In genomic region chr20:1777476-1777820, GRCh38 we compare ENCODE assay signal across 9 cellular contexts.
A peak's percentile ranks its signal among the peaks of the same experiment; 100 is the strongest.
DNase-seq lines count a peak whose midpoint lies in the region; ATAC-seq, FAIRE-seq and TF ChIP-seq lines count a peak whose summit lies in the region.
"Had no signal": no experiment of that assay in that cellular context is flagged by ENCODE, and none has a peak within 500 bp of the region (broad histone marks: within the 10 kb centered on the region; RNA-seq: fewer than 3 reads in every experiment).

No MANE protein-coding gene starts in this region.

- in situ Hi-C loops in GM12878 (cut with MboI): no loop called here

- H3K9ac ChIP-seq in GM12878 (ENCODE audit: control insufficient read depth, insufficient read depth, low read length): no peak overlapping the region

- H4K20me1 ChIP-seq in GM12878 (ENCODE audit: control insufficient read depth, insufficient read depth): no peaks in the 10 kb centered on the region

- POLR2A ChIA-PET in GM12878 (lab: Charles Lee): interaction anchor here (0.5 to 1.0 kb wide), 4 partner anchors 177 to 310 kb away, joined by 3 to 5 read pairs (median 4); no protein-coding TSS in a partner anchor
- POLR2A ChIA-PET in GM10248 (lab: Yijun Ruan, JAX): no interaction called here

- no peaks in the 10 kb centered on the region for H3K9me3 ChIP-seq in GM12878 (replicated peaks; ENCODE audit: control insufficient read depth, insufficient read depth, low read length)

- peak overlapping the region in 1 of 7 donors; percentile 17 for H3K27ac Mint-ChIP-seq in CD14-positive monocyte
- H3K27ac Mint-ChIP-seq in nephron progenitor cell: no peak overlapping the region

- H3K79me2 ChIP-seq in GM12878 (ENCODE audit: control insufficient read depth, insufficient read depth, low read length): no peaks in the 10 kb centered on the region

- no peaks in the 10 kb centered on the region for H3K36me3 Mint-ChIP-seq in CD14-positive monocyte
- H3K36me3 Mint-ChIP-seq in nephron progenitor cell (ENCODE audit: low read depth): peaks cover 15% of the 10 kb centered on the region

- SMC1A ChIA-PET in GM12878 (lab: Charles Lee; ENCODE audit: uncharacterized antibody, unreplicated experiment): interaction anchor here (0.9 to 5.1 kb wide), 16 partner anchors 9 to 273 kb away, joined by 3 to 51 read pairs (median 7); no protein-coding TSS in a partner anchor

- peak; percentile 50 for TF ChIP-seq CTCF in CD14-positive monocyte (IDR thresholded peaks at IDR 0.05)
- TF ChIP-seq CTCF in GM12878 (IDR thresholded peaks at IDR 0.05 in 2 of 3, conservative IDR thresholded peaks at IDR 0.05 in 1 of 3; ENCODE audit: control insufficient read depth in 2 of 3, extremely low read depth in 1 of 3, insufficient read depth in 1 of 3, low read depth in 3 of 3, low read length in 3 of 3): no peak
- TF ChIP-seq CTCF in nephron progenitor cell (IDR thresholded peaks at IDR 0.05): no peak
- no peak for TF ChIP-seq CTCF in GM10248 (IDR thresholded peaks at IDR 0.05; ENCODE audit: control extremely low read depth, extremely low read depth, low read depth, missing control alignments)

- peak overlapping the region; percentile 30; the same call in 1 of the 2 replicates for H3K4me2 ChIP-seq in GM12878 (ENCODE audit: control insufficient read depth, insufficient read depth)

- no peak for FAIRE-seq in GM12878 (lab: Jason Lieb, UNC)
- FAIRE-seq: bronchial epithelial cell had no signal

- no peak overlapping the region for H3K27ac ChIP-seq in GM12878 (ENCODE audit: control insufficient read depth, insufficient read depth)

- ATAC-seq in HG02981 (IDR thresholded peaks at IDR 0.05; ENCODE audit: unreplicated experiment) (peak; percentile 17), GM12878 (peak; percentile 32), HG02938 (IDR thresholded peaks at IDR 0.05; ENCODE audit: unreplicated experiment) (no peak)

- TF ChIP-seq POLR2A in GM12878 (IDR thresholded peaks at IDR 0.05; ENCODE audit: low read depth, low read length): no peak

- peaks cover 0 to 2% (median 0%) of the 10 kb centered on the region in 7 donors for H3K9me3 Mint-ChIP-seq in CD14-positive monocyte
- H3K9me3 Mint-ChIP-seq in nephron progenitor cell: no peaks in the 10 kb centered on the region

- H3K4me1 ChIP-seq in GM12878 (ENCODE audit: control insufficient read depth, insufficient read depth, low read length): no peaks in the 10 kb centered on the region

- no peak for TF ChIP-seq RAD21 in GM12878 (IDR thresholded peaks at IDR 0.05; ENCODE audit: insufficient read depth, low read depth, low read length)

- no TSS peak for BruUV-seq in GM12878 (replicated peaks; lab: Mats Ljungman, UMichigan)

- intact Hi-C loops in CD14-positive monocyte (cut with micrococcal nuclease): loop anchor here in 1 of 2 donors (10.0 kb wide), 1 partner anchor 273 kb away; no protein-coding TSS in a partner anchor
- intact Hi-C loops in GM12878 (cut with micrococcal nuclease; ENCODE audit: unreplicated experiment): loop anchor here (1.0 to 10.0 kb wide), 4 partner anchors 13 to 463 kb away; no protein-coding TSS in a partner anchor

- no peak overlapping the region for H3K4me3 ChIP-seq in GM12878

- DNase-seq in CD14-positive monocyte (ENCODE audit: low spot score): no peak
- DNase-seq in GM12878 (ENCODE audit: low read depth, low spot score): no peak
- no peak for DNase-seq in nephron progenitor cell
- no peak for DNase-seq in GM10248 (ENCODE audit: extremely low spot score)
- no peak for DNase-seq in DMS153 treated with DMSO at 0.1 percent for 48 hours (lab: John Stamatoyannopoulos, UW; ENCODE audit: unreplicated experiment)
- DNase-seq in NCI-H2029 treated with DMSO at 0.1 percent for 48 hours (lab: John Stamatoyannopoulos, UW): no peak

- RAD21 ChIA-PET in GM12878 (lab: Charles Lee; ENCODE audit: unreplicated experiment): interaction anchor here (0.7 to 3.2 kb wide), 23 partner anchors 12 to 395 kb away, joined by 3 to 51 read pairs (median 6); partner anchors contain the start of gene NSFL1C

- H3K4me3 Mint-ChIP-seq in CD14-positive monocyte (peak overlapping the region; percentile 78 to 88), nephron progenitor cell (peak overlapping the region; percentile 96)

- H3K27me3 ChIP-seq in GM12878 (replicated peaks in 1 of 2; ENCODE audit: control insufficient read depth in 2 of 2, insufficient read depth in 2 of 2, low read length in 1 of 2): peaks cover 0 to 2% of the 10 kb centered on the region in 2 experiments; a peak in 1 of 4 replicates

- peaks cover 4 to 9% (median 9%) of the 10 kb centered on the region in 3 donors for H3K27me3 Mint-ChIP-seq in CD14-positive monocyte (ENCODE audit: low read depth in 3 of 3)
- H3K27me3 Mint-ChIP-seq in nephron progenitor cell (ENCODE audit: low read depth, poor library complexity): peaks cover 12% of the 10 kb centered on the region

- H3K36me3 ChIP-seq in GM12878 (ENCODE audit: control insufficient read depth in 2 of 2, insufficient read depth in 2 of 2, low read length in 1 of 2): no peaks in the 10 kb centered on the region

- H3K4me1 Mint-ChIP-seq in CD14-positive monocyte: peaks cover 17% of the 10 kb centered on the region
- peaks cover 24% of the 10 kb centered on the region for H3K4me1 Mint-ChIP-seq in nephron progenitor cell

- TF ChIP-seq EP300 in GM12878 (IDR thresholded peaks at IDR 0.05; ENCODE audit: borderline replicate concordance in 1 of 2, control insufficient read depth in 1 of 2, low read depth in 2 of 2, low read length in 2 of 2): no peak

- WGBS in GM12878 (ENCODE audit: insufficient coverage, insufficient replicate concordance, low lambda C conversion rate, missing lambda C conversion rate): 3% methylated on average over 14 of the region's 14 CpGs

- H2AFZ ChIP-seq in GM12878 (ENCODE audit: control insufficient read depth, low read depth, low read length): no peak overlapping the region

- CTCF ChIA-PET in GM12878 (lab: Yijun Ruan, JAX): interaction anchor here (0.6 to 3.7 kb wide), 57 partner anchors 9 to 463 kb away, joined by 3 to 98 read pairs (median 5); no protein-coding TSS in a partner anchor
- CTCF ChIA-PET in GM10248 (lab: Yijun Ruan, JAX): interaction anchor here (0.7 to 5.5 kb wide), 60 partner anchors 9 to 497 kb away, joined by 3 to 90 read pairs (median 4); partner anchors contain the start of genes SDCBP2, SIRPB1 and SIRPD

TF ChIP-seq in GM12878, 131 proteins besides CTCF, POLR2A, EP300 and RAD21 (continues in another document):
- TF ChIP-seq RBBP5 (conservative IDR thresholded peaks at IDR 0.05): no peak
- TF ChIP-seq, protein P1, sequence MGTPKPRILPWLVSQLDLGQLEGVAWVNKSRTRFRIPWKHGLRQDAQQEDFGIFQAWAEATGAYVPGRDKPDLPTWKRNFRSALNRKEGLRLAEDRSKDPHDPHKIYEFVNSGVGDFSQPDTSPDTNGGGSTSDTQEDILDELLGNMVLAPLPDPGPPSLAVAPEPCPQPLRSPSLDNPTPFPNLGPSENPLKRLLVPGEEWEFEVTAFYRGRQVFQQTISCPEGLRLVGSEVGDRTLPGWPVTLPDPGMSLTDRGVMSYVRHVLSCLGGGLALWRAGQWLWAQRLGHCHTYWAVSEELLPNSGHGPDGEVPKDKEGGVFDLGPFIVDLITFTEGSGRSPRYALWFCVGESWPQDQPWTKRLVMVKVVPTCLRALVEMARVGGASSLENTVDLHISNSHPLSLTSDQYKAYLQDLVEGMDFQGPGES (IDR thresholded peaks at IDR 0.05): no peak
- TF ChIP-seq, protein P2, sequence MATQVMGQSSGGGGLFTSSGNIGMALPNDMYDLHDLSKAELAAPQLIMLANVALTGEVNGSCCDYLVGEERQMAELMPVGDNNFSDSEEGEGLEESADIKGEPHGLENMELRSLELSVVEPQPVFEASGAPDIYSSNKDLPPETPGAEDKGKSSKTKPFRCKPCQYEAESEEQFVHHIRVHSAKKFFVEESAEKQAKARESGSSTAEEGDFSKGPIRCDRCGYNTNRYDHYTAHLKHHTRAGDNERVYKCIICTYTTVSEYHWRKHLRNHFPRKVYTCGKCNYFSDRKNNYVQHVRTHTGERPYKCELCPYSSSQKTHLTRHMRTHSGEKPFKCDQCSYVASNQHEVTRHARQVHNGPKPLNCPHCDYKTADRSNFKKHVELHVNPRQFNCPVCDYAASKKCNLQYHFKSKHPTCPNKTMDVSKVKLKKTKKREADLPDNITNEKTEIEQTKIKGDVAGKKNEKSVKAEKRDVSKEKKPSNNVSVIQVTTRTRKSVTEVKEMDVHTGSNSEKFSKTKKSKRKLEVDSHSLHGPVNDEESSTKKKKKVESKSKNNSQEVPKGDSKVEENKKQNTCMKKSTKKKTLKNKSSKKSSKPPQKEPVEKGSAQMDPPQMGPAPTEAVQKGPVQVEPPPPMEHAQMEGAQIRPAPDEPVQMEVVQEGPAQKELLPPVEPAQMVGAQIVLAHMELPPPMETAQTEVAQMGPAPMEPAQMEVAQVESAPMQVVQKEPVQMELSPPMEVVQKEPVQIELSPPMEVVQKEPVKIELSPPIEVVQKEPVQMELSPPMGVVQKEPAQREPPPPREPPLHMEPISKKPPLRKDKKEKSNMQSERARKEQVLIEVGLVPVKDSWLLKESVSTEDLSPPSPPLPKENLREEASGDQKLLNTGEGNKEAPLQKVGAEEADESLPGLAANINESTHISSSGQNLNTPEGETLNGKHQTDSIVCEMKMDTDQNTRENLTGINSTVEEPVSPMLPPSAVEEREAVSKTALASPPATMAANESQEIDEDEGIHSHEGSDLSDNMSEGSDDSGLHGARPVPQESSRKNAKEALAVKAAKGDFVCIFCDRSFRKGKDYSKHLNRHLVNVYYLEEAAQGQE (IDR thresholded peaks at IDR 0.05; ENCODE audit: low read depth, low read length): no peak
- TF ChIP-seq JUND (IDR thresholded peaks at IDR 0.05; ENCODE audit: low read depth, low read length): no peak
- TF ChIP-seq MTA2 (IDR thresholded peaks at IDR 0.05; ENCODE audit: low read depth): no peak
- TF ChIP-seq STAT3 (IDR thresholded peaks at IDR 0.05; ENCODE audit: low read depth, low read length): no peak
- TF ChIP-seq TCF7 (IDR thresholded peaks at IDR 0.05; ENCODE audit: borderline replicate concordance): no peak
- TF ChIP-seq ZNF274 (IDR thresholded peaks at IDR 0.05; ENCODE audit: insufficient read depth, insufficient read length): no peak
- TF ChIP-seq SIN3A (IDR thresholded peaks at IDR 0.05; ENCODE audit: low read depth, low read length): no peak
- TF ChIP-seq LARP7 (IDR thresholded peaks at IDR 0.05): no peak
- TF ChIP-seq, protein P3, sequence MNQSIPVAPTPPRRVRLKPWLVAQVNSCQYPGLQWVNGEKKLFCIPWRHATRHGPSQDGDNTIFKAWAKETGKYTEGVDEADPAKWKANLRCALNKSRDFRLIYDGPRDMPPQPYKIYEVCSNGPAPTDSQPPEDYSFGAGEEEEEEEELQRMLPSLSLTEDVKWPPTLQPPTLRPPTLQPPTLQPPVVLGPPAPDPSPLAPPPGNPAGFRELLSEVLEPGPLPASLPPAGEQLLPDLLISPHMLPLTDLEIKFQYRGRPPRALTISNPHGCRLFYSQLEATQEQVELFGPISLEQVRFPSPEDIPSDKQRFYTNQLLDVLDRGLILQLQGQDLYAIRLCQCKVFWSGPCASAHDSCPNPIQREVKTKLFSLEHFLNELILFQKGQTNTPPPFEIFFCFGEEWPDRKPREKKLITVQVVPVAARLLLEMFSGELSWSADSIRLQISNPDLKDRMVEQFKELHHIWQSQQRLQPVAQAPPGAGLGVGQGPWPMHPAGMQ (IDR thresholded peaks at IDR 0.05; ENCODE audit: borderline replicate concordance): no peak
- TF ChIP-seq CHD4 (IDR thresholded peaks at IDR 0.05): no peak
